Comparison of ENCODE assay signal across 19 cellular contexts in the genomic region with DNA sequence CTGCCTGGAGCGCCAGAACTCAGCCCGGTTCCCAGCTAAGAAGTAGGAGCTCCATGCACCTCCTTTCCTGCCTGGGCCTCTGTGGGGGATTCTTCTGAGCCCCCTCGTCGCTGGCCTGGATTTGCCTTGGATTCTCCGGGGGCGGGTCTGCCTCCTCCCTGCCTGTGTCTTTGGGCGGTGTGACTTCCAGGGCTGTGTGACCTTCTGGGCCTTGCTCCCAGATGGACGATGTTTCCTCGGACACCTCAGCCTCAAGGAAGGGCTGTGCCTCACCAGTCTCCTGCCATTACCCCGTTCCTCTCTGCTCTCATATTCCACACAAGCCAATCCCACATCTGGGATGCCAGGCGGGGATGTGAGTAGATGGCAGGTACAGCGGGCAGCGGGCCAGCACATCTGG.
DNase-seq lines count a peak whose midpoint lies in the region; ATAC-seq, FAIRE-seq and TF ChIP-seq lines count a peak whose summit lies in the region.
"Had no signal": no experiment of that assay in that cellular context is flagged by ENCODE, and none has a peak within 500 bp of the region (broad histone marks: within the 10 kb centered on the region; RNA-seq: fewer than 3 reads in every experiment).

No MANE protein-coding gene starts in this region.

- H3K4me1 Mint-ChIP-seq in activated CD8-positive, alpha-beta memory T cell treated with anti-CD3 and anti-CD28 coated beads, Interleukin-2, amount 10 ng/mL, durations not matched to agents 7 days and 5 days: peaks cover 2% of the 10 kb centered on the region
- peaks cover 3% of the 10 kb centered on the region for H3K4me1 Mint-ChIP-seq in osteocyte (ENCODE audit: unreplicated experiment)

- H4K8ac ChIP-seq in H1 (ENCODE audit: extremely low read depth, insufficient read depth, low read length): no peak overlapping the region

- no peak for FAIRE-seq in H1 (lab: Jason Lieb, UNC)
- FAIRE-seq: A204.1, K562 had no signal

- no peak overlapping the region for H3K9ac ChIP-seq in H1 (replicated peaks in 1 of 4; ENCODE audit: extremely low read depth in 1 of 4, low read depth in 3 of 4, low read length in 3 of 4)

- H2AK5ac ChIP-seq in H1 (ENCODE audit: low read depth, low read length): no peak overlapping the region; the same call in 1 of the 2 replicates

- no peak overlapping the region for H2BK120ac ChIP-seq in H1 (replicated peaks; ENCODE audit: low read depth, low read length)

- H3K14ac ChIP-seq in H1 (ENCODE audit: insufficient read length): no peak overlapping the region

- H3K4me2 ChIP-seq in H1 (ENCODE audit: insufficient read depth in 1 of 2, low read depth in 2 of 2, low read length in 2 of 2): no peak overlapping the region

- H2AFZ ChIP-seq in H1 (ENCODE audit: low read length): no peak overlapping the region

- H3K4me3 ChIP-seq in H1 (ENCODE audit: extremely low read depth in 1 of 4, insufficient read depth in 2 of 4, low read depth in 3 of 4, low read length in 4 of 4): no peak overlapping the region
- H3K4me3 ChIP-seq: K562 had no signal

- no peak overlapping the region for H3K4me3 Mint-ChIP-seq in activated CD8-positive, alpha-beta memory T cell treated with anti-CD3 and anti-CD28 coated beads, Interleukin-2, amount 10 ng/mL, durations not matched to agents 7 days and 5 days
- no peak overlapping the region for H3K4me3 Mint-ChIP-seq in osteocyte (ENCODE audit: unreplicated experiment)
- H3K4me3 Mint-ChIP-seq: CD4-positive, CD25-positive, alpha-beta regulatory T cell had no signal

- peaks cover 45% of the 10 kb centered on the region for H3K27me3 Mint-ChIP-seq in activated CD8-positive, alpha-beta memory T cell treated with anti-CD3 and anti-CD28 coated beads, Interleukin-2, amount 10 ng/mL, durations not matched to agents 7 days and 5 days
- H3K27me3 Mint-ChIP-seq in osteocyte (ENCODE audit: unreplicated experiment): peaks cover 19% of the 10 kb centered on the region

- H3K27me3 ChIP-seq in H1 (replicated peaks in 1 of 4; ENCODE audit: control insufficient read depth in 3 of 4, extremely low read depth in 1 of 4, insufficient read depth in 3 of 4, low read length in 3 of 4): peaks cover 0 to 6% (median 0%) of the 10 kb centered on the region in 4 experiments; a peak in 2 of 7 replicates
- H3K27me3 ChIP-seq: BE2C had no signal

- no peak overlapping the region for H4K5ac ChIP-seq in H1 (ENCODE audit: insufficient read length, low read depth, low read length)

- TF ChIP-seq POLR2A in H1 (IDR thresholded peaks at IDR 0.05; ENCODE audit: control extremely low read depth in 1 of 2, low read depth in 2 of 2, low read length in 2 of 2): no peak

- no peaks in the 10 kb centered on the region for H4K20me1 ChIP-seq in H1 (replicated peaks in 1 of 2; ENCODE audit: control insufficient read depth in 1 of 2, insufficient read depth in 2 of 2, low read length in 2 of 2)

- no peak overlapping the region for H3K27ac Mint-ChIP-seq in activated CD8-positive, alpha-beta memory T cell treated with anti-CD3 and anti-CD28 coated beads, Interleukin-2, amount 10 ng/mL, durations not matched to agents 7 days and 5 days
- H3K27ac Mint-ChIP-seq in osteocyte (ENCODE audit: unreplicated experiment): no peak overlapping the region
- H3K27ac Mint-ChIP-seq: CD4-positive, CD25-positive, alpha-beta regulatory T cell had no signal

- 89% methylated on average over 13 of the region's 13 CpGs; no CpG with 5 or more reads in 1 of the 2 experiments for WGBS in H1 (ENCODE audit: extremely low coverage in 1 of 2, insufficient coverage in 1 of 2, insufficient read length in 1 of 2, insufficient replicate concordance in 2 of 2, low coverage in 1 of 2, low lambda C conversion rate in 2 of 2, missing lambda C conversion rate in 1 of 2), 2 experiments

- no peak for ATAC-seq in activated CD8-positive, alpha-beta memory T cell treated with anti-CD3 and anti-CD28 coated beads, Interleukin-2, amount 10 ng/mL, durations not matched to agents 7 days and 5 days
- no peak for ATAC-seq in HG03565 (IDR thresholded peaks at IDR 0.05; ENCODE audit: unreplicated experiment)
- ATAC-seq: K562 had no signal

- H3K56ac ChIP-seq in H1 (replicated peaks; ENCODE audit: insufficient read length, low read depth, low read length): no peak overlapping the region

- no peak overlapping the region for H2BK5ac ChIP-seq in H1 (ENCODE audit: low read depth, low read length)

- no peaks in the 10 kb centered on the region for H3K79me2 ChIP-seq in H1 (ENCODE audit: control insufficient read depth in 1 of 2, insufficient read depth in 2 of 2, low read length in 2 of 2)

- H2BK12ac ChIP-seq in H1 (ENCODE audit: low read depth, low read length): peak overlapping the region; percentile 35; the same call in 1 of the 2 replicates

- H3K4me1 ChIP-seq in H1 (replicated peaks in 1 of 4; ENCODE audit: control insufficient read depth in 3 of 4, insufficient read depth in 4 of 4, low read length in 3 of 4): peaks cover 0 to 17% (median 4%) of the 10 kb centered on the region in 4 experiments; a peak in 6 of 7 replicates
- H3K4me1 ChIP-seq: BE2C had no signal

- TF ChIP-seq RAD21 in H1 (IDR thresholded peaks at IDR 0.05 in 1 of 2, conservative IDR thresholded peaks at IDR 0.05 in 1 of 2; ENCODE audit: low read depth in 2 of 2, low read length in 2 of 2): no peak

- H3K79me1 ChIP-seq in H1 (ENCODE audit: low read depth, low read length): no peaks in the 10 kb centered on the region

- peak overlapping the region; percentile 72; the same call in 1 of the 2 replicates for H2BK20ac ChIP-seq in H1 (ENCODE audit: low read length)

- no peaks in the 10 kb centered on the region for H3K36me3 ChIP-seq in H1 (ENCODE audit: control insufficient read depth in 2 of 4, insufficient read depth in 4 of 4, low read length in 3 of 4)
- H3K36me3 ChIP-seq: BE2C had no signal

- TF ChIP-seq CTCF in H1 (IDR thresholded peaks at IDR 0.05; ENCODE audit: control extremely low read depth in 1 of 3, insufficient read depth in 1 of 3, low read depth in 1 of 3, low read length in 3 of 3): no peak
- TF ChIP-seq CTCF in osteocyte (IDR thresholded peaks at IDR 0.05): no peak

- peak; percentile 37 for DNase-seq in activated CD8-positive, alpha-beta memory T cell treated with anti-CD3 and anti-CD28 coated beads, Interleukin-2, amount 10 ng/mL, durations not matched to agents 7 days and 5 days
- no peak for DNase-seq in activated CD8-positive, alpha-beta memory T cell treated with anti-CD3 and anti-CD28 coated beads, Interleukin-2, amount 50 U/mL, for 48 hours
- DNase-seq in H1 (ENCODE audit: low read depth in 1 of 2, low spot score in 2 of 2): peak in 1 of 2 experiments; percentile 36
- peak; percentile 78 for DNase-seq in osteocyte (ENCODE audit: extremely low spot score, unreplicated experiment)
- DNase-seq in dedifferentiated amniotic fluid mesenchymal stem cell (ENCODE audit: extremely low spot score): no peak
- DNase-seq in iPS-NIHi11 (ENCODE audit: low spot score): no peak
- DNase-seq: BE2C; CD4-positive, CD25-positive, alpha-beta regulatory T cell; COR-L47; DMS153; GF-D8; HCEC 1CT; NCI-H1105; NCI-H1694; NCI-H748 treated with DMSO at 0.1 percent for 48 hours; Right ventricle myocardium superior had no signal

- H3K9me3 Mint-ChIP-seq in activated CD8-positive, alpha-beta memory T cell treated with anti-CD3 and anti-CD28 coated beads, Interleukin-2, amount 10 ng/mL, durations not matched to agents 7 days and 5 days (ENCODE audit: low read depth): no peaks in the 10 kb centered on the region
- H3K9me3 Mint-ChIP-seq in osteocyte (ENCODE audit: unreplicated experiment): peaks cover 10% of the 10 kb centered on the region

- no peak for TF ChIP-seq EP300 in H1 (IDR thresholded peaks at IDR 0.05; ENCODE audit: borderline replicate concordance in 1 of 2, low read depth in 2 of 2, low read length in 2 of 2)

- no peak overlapping the region for H2BK15ac ChIP-seq in H1 (ENCODE audit: low read length)

- H3K23ac ChIP-seq in H1 (ENCODE audit: insufficient read length): no peak overlapping the region

- peak overlapping the region; percentile 4 for H3K4ac ChIP-seq in H1 (replicated peaks; ENCODE audit: insufficient read length, low read depth, low read length)

- CTCF ChIA-PET in activated CD8-positive, alpha-beta memory T cell treated with anti-CD3 and anti-CD28 coated beads, Interleukin-2, amount 10 ng/mL, durations not matched to agents 7 days and 5 days (lab: Charles Lee): no interaction called here
- CTCF ChIA-PET in H1 (lab: Charles Lee; ENCODE audit: partially characterized antibody): interaction anchor here (0.7 to 1.8 kb wide), 3 partner anchors 8 to 320 kb away, joined by 3 to 4 read pairs (median 4); no protein-coding TSS in a partner anchor

- no peak overlapping the region for H3K27ac ChIP-seq in H1 (ENCODE audit: low read depth, low read length)

- no peak overlapping the region for H3K18ac ChIP-seq in H1 (ENCODE audit: extremely low read depth, low read length)

- peak overlapping the region; percentile 39 for H4K91ac ChIP-seq in H1 (replicated peaks; ENCODE audit: insufficient read length, low read length)

- POLR2A ChIA-PET in H1 (lab: Charles Lee; ENCODE audit: partially characterized antibody): no interaction called here

- H3K9me3 ChIP-seq in H1 (ENCODE audit: insufficient read depth in 2 of 2, low read depth in 1 of 2, low read length in 1 of 2): peaks cover 11 to 14% of the 10 kb centered on the region in 2 experiments; a peak in 3 of 4 replicates
- H3K9me3 ChIP-seq: BE2C had no signal

- H3K36me3 Mint-ChIP-seq in activated CD8-positive, alpha-beta memory T cell treated with anti-CD3 and anti-CD28 coated beads, Interleukin-2, amount 10 ng/mL, durations not matched to agents 7 days and 5 days: no peaks in the 10 kb centered on the region
- H3K36me3 Mint-ChIP-seq in osteocyte (ENCODE audit: unreplicated experiment): no peaks in the 10 kb centered on the region
- H3K36me3 Mint-ChIP-seq: CD4-positive, CD25-positive, alpha-beta regulatory T cell had no signal

- no peaks in the 10 kb centered on the region for H3K23me2 ChIP-seq in H1 (ENCODE audit: low read depth, low read length)

TF ChIP-seq in H1, 55 proteins besides CTCF, POLR2A, EP300 and RAD21:
- no peak for TF ChIP-seq SP4 (IDR thresholded peaks at IDR 0.05; ENCODE audit: low read length)
- TF ChIP-seq RFX5 (IDR thresholded peaks at IDR 0.05; ENCODE audit: borderline replicate concordance, low read depth, low read length): no peak
- TF ChIP-seq CBX5 (IDR thresholded peaks at IDR 0.05; ENCODE audit: low read depth, low read length): no peak
- TF ChIP-seq TCF12 (IDR thresholded peaks at IDR 0.05; ENCODE audit: low read depth, low read length): no peak
- TF ChIP-seq NANOG (IDR thresholded peaks at IDR 0.05; ENCODE audit: insufficient read depth, low read depth, low read length, poor library complexity, severe bottlenecking): no peak
- no peak for TF ChIP-seq CEBPB (IDR thresholded peaks at IDR 0.05; ENCODE audit: low read depth, low read length)
- no peak for TF ChIP-seq EZH2 (IDR thresholded peaks at IDR 0.05; ENCODE audit: low read depth, low read length, severe bottlenecking)
- TF ChIP-seq SIN3A (conservative IDR thresholded peaks at IDR 0.05 in 1 of 2, IDR thresholded peaks at IDR 0.05 in 1 of 2; ENCODE audit: low read depth in 1 of 2, low read length in 2 of 2): no peak
- no peak for TF ChIP-seq ASH2L (IDR thresholded peaks at IDR 0.05; ENCODE audit: low read length)
TF ChIP-seq in H1: peak in this region for 0.

Comparison
In these comparisons a context has a peak if more than half of its experiments do, and no peak if none do; other contexts are left out.
1. DNase-seq: peak in activated CD8-positive, alpha-beta memory T cell treated with anti-CD3 and anti-CD28 coated beads, Interleukin-2, amount 10 ng/mL, durations not matched to agents 7 days and 5 days (single experiment) and osteocyte (single experiment); none in activated CD8-positive, alpha-beta memory T cell treated with anti-CD3 and anti-CD28 coated beads, Interleukin-2, amount 50 U/mL, for 48 hours (single experiment), dedifferentiated amniotic fluid mesenchymal stem cell (single experiment) and iPS-NIHi11 (single experiment).